Comparison of ENCODE assay signal across 21 cellular contexts in genomic region chr6:110139052-110139451, GRCh38.
"Had no signal": no experiment of that assay in that cellular context is flagged by ENCODE, and none has a peak within 500 bp of the region (broad histone marks: within the 10 kb centered on the region; RNA-seq: fewer than 3 reads in every experiment).

No MANE protein-coding gene starts in this region.

- H3K4me3 ChIP-seq: MG63 had no signal

- H3K27me3 ChIP-seq: MG63 had no signal

- H3K9me3 ChIP-seq: MG63, SK-N-SH had no signal

- DNase-seq: IMR-90, Karpas-422, KG1, MG63, NCI-H1092, NCI-H1105 treated with DMSO at 0.1 percent for 48 hours, NCI-H1417 treated with DMSO at 0.1 percent for 48 hours, NCI-H146, NCI-H1694 treated with DMSO at 0.1 percent for 48 hours, NCI-H2029, NCI-H2081 treated with DMSO at 0.1 percent for 48 hours, NCI-H2171 treated with DMSO at 0.1 percent for 48 hours, NCI-H345, NCI-H446 treated with DMSO at 0.1 percent for 48 hours, NCI-H524, NCI-H526 treated with DMSO at 0.1 percent for 48 hours, NCI-H774, RPMI8226, SHP77, SK-N-SH, SW 1271 had no signal

- H3K36me3 ChIP-seq: MG63 had no signal

- H3K9ac ChIP-seq: SK-N-SH had no signal

- H3K4me2 ChIP-seq: SK-N-SH had no signal
